ENCODE assay signal across 23 cellular contexts in genomic region chr5:38452201-38452600, GRCh38.
"Had no signal": no experiment of that assay in that cellular context is flagged by ENCODE, and none has a peak within 500 bp of the region (broad histone marks: within the 10 kb centered on the region; RNA-seq: fewer than 3 reads in every experiment).

No MANE protein-coding gene starts in this region.

- H3K36me3 Mint-ChIP-seq: mesothelial cell of epicardium; natural killer cell treated with Interleukin-12 subunit alpha and Interleukin-12 subunit beta and Interleukin-15 and Interleukin-18, amount 100 ng/mL, for 72 hours; neural progenitor cell; stimulated activated memory B cell treated with anti-CD40 and anti-IgM and Interleukin-4, amounts not matched to agents 10 μg/mL and 1 μg/mL and 100 μg/mL, for 72 hours had no signal

- ATAC-seq: left lung; mucosa of descending colon; natural killer cell treated with Interleukin-12 subunit alpha and Interleukin-12 subunit beta and Interleukin-15 and Interleukin-18, amount 100 ng/mL, for 72 hours; right cardiac atrium; stimulated activated memory B cell treated with anti-CD40 and anti-IgM and Interleukin-4, amounts not matched to agents 10 μg/mL and 1 μg/mL and 100 μg/mL, for 72 hours; stimulated activated naive CD8-positive, alpha-beta T cell treated with anti-CD3 and anti-CD28 coated beads, Interleukin-15, Interleukin-2, amounts not matched to agents 100 U/mL and 50 U/mL, for 24 hours had no signal

- H3K9me3 Mint-ChIP-seq: mesothelial cell of epicardium; natural killer cell treated with Interleukin-12 subunit alpha and Interleukin-12 subunit beta and Interleukin-15 and Interleukin-18, amount 100 ng/mL, for 72 hours; neural progenitor cell had no signal

- H3K9me3 ChIP-seq: colonic mucosa, esophagus squamous epithelium, left lung, mucosa of descending colon, prostate gland, sigmoid colon, thoracic aorta, tibial nerve, upper lobe of left lung had no signal

- H3K36me3 ChIP-seq: colonic mucosa, esophagus squamous epithelium, left lung, neural progenitor cell, prostate gland, sigmoid colon, thoracic aorta, tibial nerve, upper lobe of left lung had no signal

- H3K4me3 ChIP-seq: colonic mucosa, esophagus squamous epithelium, left lung, mucosa of descending colon, neural progenitor cell, prostate gland, sigmoid colon, thoracic aorta, tibial nerve, upper lobe of left lung had no signal

- H3K27ac ChIP-seq: colonic mucosa, esophagus squamous epithelium, left lung, neural progenitor cell, parathyroid adenoma, prostate gland, sigmoid colon, thoracic aorta, tibial nerve, upper lobe of left lung had no signal

- H3K4me3 Mint-ChIP-seq: dendritic cell treated with granulocyte-macrophage colony-stimulating factor and Interleukin-4, amounts not matched to agents 40 ng/mL and 50 ng/mL, for 4 days; mesothelial cell of epicardium; naive B cell; natural killer cell treated with Interleukin-12 subunit alpha and Interleukin-12 subunit beta and Interleukin-15 and Interleukin-18, amount 100 ng/mL, for 72 hours; neural progenitor cell; stimulated activated memory B cell treated with anti-CD40 and anti-IgM and Interleukin-4, amounts not matched to agents 10 μg/mL and 1 μg/mL and 100 μg/mL, for 72 hours had no signal

- H3K27me3 ChIP-seq: colonic mucosa, neural progenitor cell, sigmoid colon, tibial nerve, upper lobe of left lung had no signal

- DNase-seq: colonic mucosa; effector memory CD4-positive, alpha-beta T cell; erythroblast; esophagus squamous epithelium; left lung; mesenchymal stem cell; mucosa of descending colon; naive B cell; right cardiac atrium; sigmoid colon; stimulated activated CD4-positive, alpha-beta T cell treated with anti-CD3 and anti-CD28 coated beads, Interleukin-4, amount 100 ng/mL, for 4 hours; stimulated activated naive CD8-positive, alpha-beta T cell treated with anti-CD3 and anti-CD28 coated beads, Interleukin-15, Interleukin-2, amounts not matched to agents 100 U/mL and 50 U/mL, for 24 hours; substantia nigra; upper lobe of left lung had no signal

- H3K4me1 Mint-ChIP-seq: mesothelial cell of epicardium, neural progenitor cell had no signal

- H3K27ac Mint-ChIP-seq: dendritic cell treated with granulocyte-macrophage colony-stimulating factor and Interleukin-4, amounts not matched to agents 40 ng/mL and 50 ng/mL, for 4 days; mesothelial cell of epicardium; naive B cell; natural killer cell treated with Interleukin-12 subunit alpha and Interleukin-12 subunit beta and Interleukin-15 and Interleukin-18, amount 100 ng/mL, for 72 hours; neural progenitor cell; stimulated activated memory B cell treated with anti-CD40 and anti-IgM and Interleukin-4, amounts not matched to agents 10 μg/mL and 1 μg/mL and 100 μg/mL, for 72 hours had no signal

- H3K4me1 ChIP-seq: colonic mucosa, left lung, parathyroid adenoma, prostate gland had no signal
